ENCODE assay signal across 8 cellular contexts in the genomic region with DNA sequence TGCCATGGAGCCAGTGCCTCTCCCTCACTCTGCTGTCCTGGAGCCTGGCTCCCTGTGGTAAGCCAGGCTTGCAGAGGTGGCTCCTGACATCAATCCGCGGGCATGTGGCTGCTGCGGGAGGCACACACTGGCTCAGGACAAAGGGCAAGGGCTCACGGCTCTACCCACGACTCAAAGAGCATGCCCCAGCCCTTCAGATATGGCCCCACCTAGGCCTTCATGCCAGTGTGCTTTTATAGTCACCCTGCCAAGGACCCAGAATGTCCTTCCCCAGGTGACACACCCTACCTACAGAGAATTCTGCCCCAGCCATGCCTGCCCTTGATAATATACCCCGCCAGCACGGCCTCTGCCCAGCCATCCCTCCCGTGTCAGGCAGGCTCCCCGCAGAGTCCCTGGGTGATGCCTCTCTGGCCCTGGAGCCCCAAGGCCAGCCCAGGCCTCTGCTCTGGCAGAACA. TPM values are rescaled to one million over a fixed set of nuclear protein-coding genes. Genes with fewer than 3 reads are reported as not detected.
DNase-seq lines count a peak whose midpoint lies in the region; ATAC-seq and TF ChIP-seq lines count a peak whose summit lies in the region.

No MANE protein-coding gene starts in this region.

- no peak overlapping the region for H2BK5ac ChIP-seq in mesendoderm (ENCODE audit: low read length)

- H3K79me1 ChIP-seq in mesendoderm (ENCODE audit: low read length): peaks cover 5% of the 10 kb centered on the region

- no peaks in the 10 kb centered on the region for H3K9me3 ChIP-seq in A673 (ENCODE audit: low read depth, low read length, poor library complexity, severe bottlenecking)

- H3K4ac ChIP-seq in mesendoderm (ENCODE audit: low read depth, low read length): no peak overlapping the region

- ATAC-seq in GM19395 (IDR thresholded peaks at IDR 0.05; ENCODE audit: unreplicated experiment) (no peak), GM18520 (IDR thresholded peaks at IDR 0.05; ENCODE audit: unreplicated experiment) (no peak)

- H3K18ac ChIP-seq in mesendoderm (ENCODE audit: low read length): no peak overlapping the region

- peak overlapping the region; percentile 11 for H3K23ac ChIP-seq in mesendoderm (ENCODE audit: low read length)

- H3K4me2 ChIP-seq in KMS-11 (peak overlapping the region; percentile 54), mesendoderm (ENCODE audit: low read length) (peak overlapping the region; percentile 81)

- H3K56ac ChIP-seq in mesendoderm (ENCODE audit: low read length): peak overlapping the region; percentile 97

- H3K27me3 ChIP-seq in A673 (replicated peaks; ENCODE audit: insufficient read depth, low read depth, low read length, poor library complexity): no peaks in the 10 kb centered on the region
- H3K27me3 ChIP-seq in KMS-11 (ENCODE audit: insufficient read depth, low read depth): no peaks in the 10 kb centered on the region
- no peaks in the 10 kb centered on the region for H3K27me3 ChIP-seq in mesendoderm (ENCODE audit: insufficient read depth, low read length, poor library complexity)

- H2BK120ac ChIP-seq in mesendoderm (ENCODE audit: low read depth, low read length): no peak overlapping the region

- no peak overlapping the region for H4K8ac ChIP-seq in mesendoderm (ENCODE audit: low read depth, low read length)

- H3K79me2 ChIP-seq in KMS-11 (ENCODE audit: insufficient read depth, low read depth) (peaks cover 18% of the 10 kb centered on the region; the same call in 1 of the 2 replicates), mesendoderm (ENCODE audit: control insufficient read depth, insufficient read depth, low read length) (peaks cover 6% of the 10 kb centered on the region)

- H4K20me1 ChIP-seq in KMS-11 (ENCODE audit: insufficient read depth): no peaks in the 10 kb centered on the region

- TSS peak; percentile 42 for BruUV-seq in A673 (replicated peaks; lab: Mats Ljungman, UMichigan)

- CTCF ChIA-PET in A673 (lab: Charles Lee): no interaction called here

- H3K36me3 ChIP-seq in A673 (ENCODE audit: insufficient read depth, low read length, poor library complexity, severe bottlenecking) (no peaks in the 10 kb centered on the region), KMS-11 (ENCODE audit: insufficient read depth) (no peaks in the 10 kb centered on the region), mesendoderm (ENCODE audit: control insufficient read depth, insufficient read depth, low read length) (no peaks in the 10 kb centered on the region)

- H3K4me3 ChIP-seq in A673 (ENCODE audit: low read depth, low read length, poor library complexity, severe bottlenecking): peak overlapping the region; percentile 76
- H3K4me3 ChIP-seq in KMS-11 (IDR thresholded peaks at IDR 0.05; ENCODE audit: insufficient read depth, low read depth, low read length): no peak overlapping the region
- H3K4me3 ChIP-seq in choroid plexus epithelial cell (ENCODE audit: low read depth, low read length): peak overlapping the region; percentile 84
- H3K4me3 ChIP-seq in mesendoderm (ENCODE audit: low read length): no peak overlapping the region

- H2BK15ac ChIP-seq in mesendoderm (replicated peaks; ENCODE audit: low read depth): no peak overlapping the region

- intact Hi-C loops in A673 (cut with micrococcal nuclease; ENCODE audit: unreplicated experiment): no loop called here

- POLR2A ChIA-PET in A673 (lab: Charles Lee; ENCODE audit: low non-redundant PET): no interaction called here

- H3K27ac ChIP-seq in A673 (ENCODE audit: low read depth, low read length, poor library complexity, severe bottlenecking) (peak overlapping the region; percentile 54), KMS-11 (no peak overlapping the region), mesendoderm (ENCODE audit: low read depth, low read length) (no peak overlapping the region)

- TF ChIP-seq CTCF in A673 (conservative IDR thresholded peaks at IDR 0.05; ENCODE audit: low read depth, low read length): no peak
- no peak for TF ChIP-seq CTCF in KMS-11 (conservative IDR thresholded peaks at IDR 0.05; ENCODE audit: low read depth, low read length)
- no peak for TF ChIP-seq CTCF in choroid plexus epithelial cell (conservative IDR thresholded peaks at IDR 0.05; ENCODE audit: low read depth, low read length)

- H3K4me1 ChIP-seq in A673 (ENCODE audit: insufficient read depth, low read length, poor library complexity, severe bottlenecking): peaks cover 28% of the 10 kb centered on the region
- H3K4me1 ChIP-seq in KMS-11 (ENCODE audit: low read depth, poor library complexity, severe bottlenecking): peaks cover 6% of the 10 kb centered on the region
- peaks cover 4% of the 10 kb centered on the region for H3K4me1 ChIP-seq in mesendoderm (ENCODE audit: control insufficient read depth, low read depth, low read length)

- DNase-seq in A673 (ENCODE audit: low spot score): no peak
- no peak for DNase-seq in choroid plexus epithelial cell (ENCODE audit: low read depth)
- DNase-seq in mesendoderm: no peak
- DNase-seq in NCI-H2227 (lab: John Stamatoyannopoulos, UW; ENCODE audit: unreplicated experiment): no peak
- DNase-seq in C1 segment of cervical spinal cord (lab: John Stamatoyannopoulos, UW): no peak

- H2AFZ ChIP-seq in KMS-11 (ENCODE audit: low read depth): no peak overlapping the region; the same call in 1 of the 2 replicates

- WGBS in mesendoderm (ENCODE audit: extremely low coverage, insufficient coverage, low lambda C conversion rate): no CpG with 5 or more reads among the region's 9 CpGs

- H2AK5ac ChIP-seq in mesendoderm (ENCODE audit: low read length): no peak overlapping the region

- H3K9ac ChIP-seq in KMS-11 (peak overlapping the region; percentile 30; the same call in 1 of the 2 replicates), mesendoderm (ENCODE audit: low read length) (peak overlapping the region; percentile 96)

- H4K5ac ChIP-seq in mesendoderm (ENCODE audit: low read length): no peak overlapping the region

RNA-seq across cellular contexts. Expression of gene MGAT4B, which starts 1.6 kb away (rescaled TPM):
- 59.5 and 63.9 TPM in 2 replicates for total RNA-seq in A673 (2021)
- polyA plus RNA-seq in mesendoderm (2013, experiment 1 of 2): 35.2 TPM
- 37.9 TPM for polyA plus RNA-seq in mesendoderm (2013, experiment 2 of 2)

RNA-seq across cellular contexts. Expression of gene LTC4S, which starts 11.3 kb away (rescaled TPM):
- total RNA-seq in A673 (2021): 0.58 and 1.5 TPM in 2 replicates
- polyA plus RNA-seq in mesendoderm (2013, experiment 1 of 2): 0.45 TPM
- 0.42 TPM for polyA plus RNA-seq in mesendoderm (2013, experiment 2 of 2)

RNA-seq across cellular contexts. Expression of gene SQSTM1, which starts 15.6 kb away (rescaled TPM):
- 84.1 and 105 TPM in 2 replicates for total RNA-seq in A673 (2021)
- polyA plus RNA-seq in mesendoderm (2013, experiment 1 of 2): 52.0 TPM
- 62.0 TPM for polyA plus RNA-seq in mesendoderm (2013, experiment 2 of 2)

RNA-seq across cellular contexts. Expression of gene MRNIP, which starts 53.5 kb away (rescaled TPM):
- 29.9 and 31.3 TPM in 2 replicates for total RNA-seq in A673 (2021)
- 9.5 TPM for polyA plus RNA-seq in mesendoderm (2013, experiment 1 of 2)
- 9.3 TPM for polyA plus RNA-seq in mesendoderm (2013, experiment 2 of 2)

Comparison
In these comparisons a context has a peak if more than half of its experiments do, and no peak if none do; other contexts are left out.
1. H3K4me3 ChIP-seq: peak in A673 (single experiment) and choroid plexus epithelial cell (single experiment); none in KMS-11 (single experiment) and mesendoderm (single experiment).